16 cellular contexts compared by ENCODE assay signal in genomic region chr6:36805107-36805797, GRCh38. TPM values are rescaled to one million over a fixed set of nuclear protein-coding genes. Genes with fewer than 3 reads are reported as not detected.
"Had no signal": no experiment of that assay in that cellular context is flagged by ENCODE, and none has a peak within 500 bp of the region (broad histone marks: within the 10 kb centered on the region; RNA-seq: fewer than 3 reads in every experiment).

No MANE protein-coding gene starts in this region.

- H3K27me3 ChIP-seq: cardiac muscle cell, sigmoid colon, thyroid gland had no signal

- H3K36me3 Mint-ChIP-seq: activated CD4-positive, alpha-beta memory T cell treated with anti-CD3 and anti-CD28 coated beads for 36 hours; activated naive CD8-positive, alpha-beta T cell; WTC11 had no signal

- H3K79me2 ChIP-seq: parathyroid adenoma had no signal

- H3K36me3 ChIP-seq: cardiac muscle cell, left lung, neutrophil, sigmoid colon, thyroid gland had no signal

- H3K4me3 Mint-ChIP-seq: activated CD4-positive, alpha-beta memory T cell treated with anti-CD3 and anti-CD28 coated beads for 36 hours; activated CD4-positive, alpha-beta T cell treated with anti-CD3 and anti-CD28 coated beads for 36 hours; activated naive CD8-positive, alpha-beta T cell; WTC11 had no signal

- H3K9me3 Mint-ChIP-seq: activated CD4-positive, alpha-beta memory T cell treated with anti-CD3 and anti-CD28 coated beads for 36 hours; WTC11 had no signal

- H3K27ac ChIP-seq: cardiac muscle cell, foreskin keratinocyte, left lung, neutrophil, parathyroid adenoma, sigmoid colon, thyroid gland had no signal

- H3K27me3 Mint-ChIP-seq: activated CD4-positive, alpha-beta T cell treated with anti-CD3 and anti-CD28 coated beads for 36 hours had no signal

- H2AFZ ChIP-seq: parathyroid adenoma had no signal

- H3K4me1 ChIP-seq: foreskin keratinocyte, left lung, parathyroid adenoma, sigmoid colon, thyroid gland had no signal

- H3K4me1 Mint-ChIP-seq: activated CD4-positive, alpha-beta T cell treated with anti-CD3 and anti-CD28 coated beads for 36 hours had no signal

- DNase-seq: activated CD4-positive, alpha-beta memory T cell treated with anti-CD3 and anti-CD28 coated beads for 36 hours; activated CD4-positive, alpha-beta T cell treated with anti-CD3 and anti-CD28 coated beads for 36 hours; foreskin keratinocyte; hippocampal formation; left lung; sigmoid colon; stimulated activated CD4-positive, alpha-beta T cell treated with anti-CD3 and anti-CD28 coated beads, Interleukin-4, amount 100 ng/mL, for 4 hours; stimulated activated naive CD4-positive, alpha-beta T cell; SW 1271; thyroid gland had no signal

- ATAC-seq: activated CD4-positive, alpha-beta T cell treated with anti-CD3 and anti-CD28 coated beads for 36 hours; foreskin keratinocyte; left lung had no signal

- H3K9ac ChIP-seq: parathyroid adenoma had no signal

- H3K4me3 ChIP-seq: cardiac muscle cell, left lung, sigmoid colon, thyroid gland had no signal

- H3K27ac Mint-ChIP-seq: activated CD4-positive, alpha-beta memory T cell treated with anti-CD3 and anti-CD28 coated beads for 36 hours; activated CD4-positive, alpha-beta T cell treated with anti-CD3 and anti-CD28 coated beads for 36 hours; activated naive CD8-positive, alpha-beta T cell; WTC11 had no signal

- H3K9me3 ChIP-seq: left lung, neutrophil, sigmoid colon, thyroid gland had no signal

RNA-seq across cellular contexts. Expression of gene CPNE5, which starts 34.0 kb away (rescaled TPM):
- total RNA-seq: fibroblast of lung, foreskin keratinocyte had no signal
